Comparison of ENCODE assay signal across 1 cellular context in genomic region chr19:40225440-40226305, GRCh38.
TF ChIP-seq lines count a peak whose summit lies in the region.

No MANE protein-coding gene starts in this region.

TF ChIP-seq in HepG2, 621 proteins besides CTCF, POLR2A, EP300 and RAD21 (continues in another document):
- TF ChIP-seq ZNF292 (CRISPR knock-in tag; IDR thresholded peaks at IDR 0.05; ENCODE audit: borderline replicate concordance, low read depth) (no peak), ZMAT5 (CRISPR knock-in tag; IDR thresholded peaks at IDR 0.05; ENCODE audit: borderline replicate concordance, low read depth) (no peak), ZBTB44 (CRISPR knock-in tag; IDR thresholded peaks at IDR 0.05) (no peak), ZNF556 (CRISPR knock-in tag; IDR thresholded peaks at IDR 0.05; ENCODE audit: borderline replicate concordance) (peak; percentile 78; the same call in 1 of the 2 replicates), ZNF691 (CRISPR knock-in tag; IDR thresholded peaks at IDR 0.05; ENCODE audit: borderline replicate concordance, low read depth) (no peak), JUNB (CRISPR knock-in tag; IDR thresholded peaks at IDR 0.05; ENCODE audit: borderline replicate concordance) (no peak), HOMEZ (CRISPR knock-in tag; IDR thresholded peaks at IDR 0.05; ENCODE audit: low read depth) (no peak), IKZF5 (CRISPR knock-in tag; IDR thresholded peaks at IDR 0.05) (no peak), ZNF44 (CRISPR knock-in tag; IDR thresholded peaks at IDR 0.05) (no peak), ZMYM2 (CRISPR knock-in tag; IDR thresholded peaks at IDR 0.05) (0 out of 2 replicates have a peak, but pooled peaks have one; percentile 13), ZNF766 (CRISPR knock-in tag; IDR thresholded peaks at IDR 0.05; ENCODE audit: borderline replicate concordance) (no peak), MTERF4 (CRISPR knock-in tag; IDR thresholded peaks at IDR 0.05) (0 out of 2 replicates have a peak, but pooled peaks have one; percentile 26), ZSCAN5A (CRISPR knock-in tag; IDR thresholded peaks at IDR 0.05; ENCODE audit: borderline replicate concordance) (0 out of 2 replicates have a peak, but pooled peaks have one; percentile 3), ZBTB49 (CRISPR knock-in tag; IDR thresholded peaks at IDR 0.05; ENCODE audit: borderline replicate concordance) (no peak), PAX8 (CRISPR knock-in tag; IDR thresholded peaks at IDR 0.05; ENCODE audit: borderline replicate concordance) (0 out of 2 replicates have a peak, but pooled peaks have one; percentile 10), BRF2 (CRISPR knock-in tag; IDR thresholded peaks at IDR 0.05) (no peak), JUN (CRISPR knock-in tag; IDR thresholded peaks at IDR 0.05) (0 out of 2 replicates have a peak, but pooled peaks have one; percentile 51), GATA4 (IDR thresholded peaks at IDR 0.05; ENCODE audit: borderline replicate concordance, low read depth) (no peak), ZNF225 (CRISPR knock-in tag; IDR thresholded peaks at IDR 0.05) (no peak), SAP130 (CRISPR knock-in tag; IDR thresholded peaks at IDR 0.05; ENCODE audit: low read depth) (0 out of 2 replicates have a peak, but pooled peaks have one; percentile 6), BORCS8-MEF2B (CRISPR knock-in tag; IDR thresholded peaks at IDR 0.05) (no peak), AKNA (CRISPR knock-in tag; IDR thresholded peaks at IDR 0.05; ENCODE audit: borderline replicate concordance) (0 out of 2 replicates have a peak, but pooled peaks have one; percentile 56), NFIB (CRISPR knock-in tag; IDR thresholded peaks at IDR 0.05; ENCODE audit: borderline replicate concordance) (no peak), ISX (CRISPR knock-in tag; conservative IDR thresholded peaks at IDR 0.05) (no peak), DMTF1 (CRISPR knock-in tag; IDR thresholded peaks at IDR 0.05) (0 out of 2 replicates have a peak, but pooled peaks have one; percentile 49), SETDB1 (CRISPR knock-in tag; IDR thresholded peaks at IDR 0.05; ENCODE audit: borderline replicate concordance) (no peak), SMAD1 (CRISPR knock-in tag; IDR thresholded peaks at IDR 0.05; ENCODE audit: borderline replicate concordance, low read depth) (no peak), ZNF138 (CRISPR knock-in tag; IDR thresholded peaks at IDR 0.05; ENCODE audit: low read depth) (no peak), THAP9 (CRISPR knock-in tag; IDR thresholded peaks at IDR 0.05; ENCODE audit: borderline replicate concordance) (no peak), PITX1 (CRISPR knock-in tag; IDR thresholded peaks at IDR 0.05) (no peak), SALL2 (CRISPR knock-in tag; IDR thresholded peaks at IDR 0.05) (peak; percentile 52; the same call in 1 of the 2 replicates), MTF2 (CRISPR knock-in tag; IDR thresholded peaks at IDR 0.05; ENCODE audit: borderline replicate concordance) (0 out of 2 replicates have a peak, but pooled peaks have one; percentile 0)
